10 cellular contexts compared by ENCODE assay signal in genomic region chr17:45098081-45098868, GRCh38. TPM values are rescaled to one million over a fixed set of nuclear protein-coding genes. Genes with fewer than 3 reads are reported as not detected.
DNase-seq lines count a peak whose midpoint lies in the region; ATAC-seq, FAIRE-seq and TF ChIP-seq lines count a peak whose summit lies in the region.
"Had no signal": no experiment of that assay in that cellular context is flagged by ENCODE, and none has a peak within 500 bp of the region (broad histone marks: within the 10 kb centered on the region; RNA-seq: fewer than 3 reads in every experiment).

No MANE protein-coding gene starts in this region.

- intact Hi-C loops in left ventricle myocardium superior (cut with micrococcal nuclease) (loop anchor here (10.0 kb wide), 1 partner anchor 183 kb away; the partner anchor contains the start of gene GFAP), Right ventricle myocardium superior (cut with DNase I) (loop anchor here (5.0 to 10.0 kb wide), 2 partner anchors 34 to 183 kb away; partner anchors contain the start of genes GFAP and PLCD3), MCF 10A (cut with micrococcal nuclease) (loop anchor here (2.0 to 10.0 kb wide), 2 partner anchors 47 to 193 kb away; partner anchors contain the start of gene DCAKD), uterus (cut with DNase I; ENCODE audit: low total_unique reads) (loop anchor here (10.0 kb wide), 1 partner anchor 183 kb away; the partner anchor contains the start of gene GFAP), pancreas (cut with DNase I) (loop anchor here in 1 of 3 donors (10.0 kb wide), 1 partner anchor 183 kb away; the partner anchor contains the start of gene GFAP)

- H3K4me1 Mint-ChIP-seq in MCF 10A (ENCODE audit: insufficient read depth, unreplicated experiment) = peaks cover 35% of the 10 kb centered on the region

- peaks cover 83% of the 10 kb centered on the region for H3K36me3 Mint-ChIP-seq in MCF 10A (ENCODE audit: insufficient read depth, unreplicated experiment)

- DNase-seq in left ventricle myocardium superior = peak; percentile 15
- DNase-seq in Right ventricle myocardium superior = no peak
- DNase-seq in MCF 10A (ENCODE audit: unreplicated experiment) = no peak
- DNase-seq in uterus = no peak
- no peak for DNase-seq in HAP-1 (ENCODE audit: low spot score in 2 of 2)
- DNase-seq in pancreas = no peak
- no peak for DNase-seq in NCI-H187 (lab: John Stamatoyannopoulos, UW)

- FAIRE-seq in pancreas (lab: Jason Lieb, UNC) = no peak

- H3K27ac ChIP-seq in muscle layer of colon (ENCODE audit: low read depth, low read length) (peak overlapping the region; percentile 8), uterus (peak overlapping the region; percentile 58 to 64), pancreas (no peak overlapping the region)
- H3K27ac ChIP-seq: SK-N-MC, WERI-Rb-1 had no signal

- in situ Hi-C loops in HAP-1 (cut with MboI; ENCODE audit: low sequenced_read_pairs) = no loop called here

- TF ChIP-seq CTCF in MCF 10A (IDR thresholded peaks at IDR 0.05; ENCODE audit: unreplicated experiment) = no peak
- TF ChIP-seq CTCF in uterus (IDR thresholded peaks at IDR 0.05) = no peak
- TF ChIP-seq CTCF in pancreas (IDR thresholded peaks at IDR 0.05) = no peak

- no peaks in the 10 kb centered on the region for H3K9me3 Mint-ChIP-seq in MCF 10A (ENCODE audit: unreplicated experiment)

- H3K9me3 ChIP-seq in muscle layer of colon (ENCODE audit: low read length) (no peaks in the 10 kb centered on the region), uterus (no peaks in the 10 kb centered on the region), HAP-1 (no peaks in the 10 kb centered on the region), pancreas (no peaks in the 10 kb centered on the region)

- H3K36me3 ChIP-seq in muscle layer of colon (ENCODE audit: insufficient read depth, low read length) (peaks cover 72% of the 10 kb centered on the region), uterus (no peaks in the 10 kb centered on the region), HAP-1 (replicated peaks) (peaks cover 88% of the 10 kb centered on the region), pancreas (peaks cover 0 to 61% (median 54%) of the 10 kb centered on the region in 3 donors)

- POLR2A ChIA-PET in MCF 10A (lab: Yijun Ruan, JAX) = interaction anchor here (0.9 to 7.3 kb wide), 15 partner anchors 11 to 199 kb away, joined by 3 to 54 read pairs (median 5); partner anchors contain the start of genes ACBD4, EFTUD2, HEXIM1 and NMT1

- ATAC-seq in left ventricle myocardium superior = no peak
- ATAC-seq in Right ventricle myocardium superior (ENCODE audit: poor library complexity) = no peak
- no peak for ATAC-seq in pancreas

- no peak overlapping the region for H3K4me3 Mint-ChIP-seq in MCF 10A (ENCODE audit: unreplicated experiment)

- BruUV-seq in MCF 10A (replicated peaks; lab: Mats Ljungman, UMichigan) = no TSS peak

- WGBS in pancreas, 2 donors = 90 to 91% methylated on average over 13 of the region's 13 CpGs

- CTCF ChIA-PET in MCF 10A (lab: Yijun Ruan, JAX) = interaction anchor here (0.5 to 8.1 kb wide), 37 partner anchors 9 to 365 kb away, joined by 3 to 67 read pairs (median 5); partner anchors contain the start of genes ACBD4 and PLCD3

- H3K4me3 ChIP-seq in muscle layer of colon (ENCODE audit: low read depth in 1 of 2, low read length in 2 of 2) = no peak overlapping the region
- no peak overlapping the region for H3K4me3 ChIP-seq in uterus
- H3K4me3 ChIP-seq in HAP-1 = no peak overlapping the region
- H3K4me3 ChIP-seq in pancreas = no peak overlapping the region
- H3K4me3 ChIP-seq: SK-N-MC had no signal

- H3K4me1 ChIP-seq in muscle layer of colon (ENCODE audit: insufficient read depth, low read length) (peaks cover 29% of the 10 kb centered on the region), uterus (peaks cover 5 to 6% of the 10 kb centered on the region in 2 donors), HAP-1 (no peaks in the 10 kb centered on the region), pancreas (peaks cover 0 to 6% (median 0%) of the 10 kb centered on the region in 3 donors)

- no peaks in the 10 kb centered on the region for H3K27me3 Mint-ChIP-seq in MCF 10A (ENCODE audit: insufficient read depth, unreplicated experiment)

- no peak overlapping the region for H3K9ac ChIP-seq in muscle layer of colon (ENCODE audit: low read length)

- TF ChIP-seq POLR2A in uterus (IDR thresholded peaks at IDR 0.05) = no peak

- H3K27me3 ChIP-seq in muscle layer of colon (ENCODE audit: control insufficient read depth in 1 of 2, insufficient read depth in 2 of 2, low read length in 2 of 2) = no peaks in the 10 kb centered on the region
- H3K27me3 ChIP-seq in uterus = no peaks in the 10 kb centered on the region
- no peaks in the 10 kb centered on the region for H3K27me3 ChIP-seq in HAP-1 (ENCODE audit: low read depth)
- H3K27me3 ChIP-seq in pancreas = no peaks in the 10 kb centered on the region

- H3K27ac Mint-ChIP-seq in MCF 10A (ENCODE audit: low read depth, unreplicated experiment) = peak overlapping the region; percentile 86

RNA-seq across cellular contexts. Expression of gene PLCD3, which starts 34.0 kb away (rescaled TPM):
- total RNA-seq in left ventricle myocardium superior (281 TPM), Right ventricle myocardium superior (201 TPM), MCF 10A (2022) (54.5 and 69.7 TPM in 2 replicates), uterus (10 to 100 TPM in 2 of 4 donors, 1 to 10 TPM in 2; 1.5 to 90.8 (median 8.9) TPM), pancreas (1 to 10 TPM; 4.6 to 9.9 (median 8.0) TPM)
- polyA plus RNA-seq in pancreas = 10 to 100 TPM in 1 of 2 donors, 1 to 10 TPM in 1; 8.2 to 10.6 TPM

RNA-seq across cellular contexts. Expression of gene NMT1, which starts 37.2 kb away (rescaled TPM):
- total RNA-seq in left ventricle myocardium superior (114 TPM), Right ventricle myocardium superior (84.5 TPM), MCF 10A (2022) (85.3 and 89.7 TPM in 2 replicates), uterus (100 to 1,000 TPM in 1 of 4 donors, 10 to 100 TPM in 3; 25.6 to 115 (median 72.3) TPM), pancreas (10 to 100 TPM; 31.7 to 66.5 (median 43.6) TPM)
- polyA plus RNA-seq in pancreas = 10 to 100 TPM; 27.0 to 37.9 TPM

RNA-seq across cellular contexts. Expression of gene ACBD4, which starts 37.2 kb away (rescaled TPM):
- 7.7 TPM for total RNA-seq in left ventricle myocardium superior
- total RNA-seq in Right ventricle myocardium superior = 8.0 TPM
- 7.2 and 7.8 TPM in 2 replicates for total RNA-seq in MCF 10A (2022)
- total RNA-seq in uterus = 10 to 100 TPM in 3 of 4 donors, 1 to 10 TPM in 1; 7.8 to 37.7 (median 26.1) TPM
- total RNA-seq in pancreas = 10 to 100 TPM; 10.6 to 17.8 (median 12.1) TPM
- polyA plus RNA-seq in pancreas = 10 to 100 TPM; 37.3 to 39.0 TPM

RNA-seq across cellular contexts. Expression of gene DCAKD, which starts 46.8 kb away (rescaled TPM):
- total RNA-seq in left ventricle myocardium superior (25.6 TPM), Right ventricle myocardium superior (25.3 TPM), MCF 10A (2022) (23.1 and 23.3 TPM in 2 replicates), uterus (10 to 100 TPM; 26.8 to 57.1 (median 37.7) TPM), pancreas (10 to 100 TPM in 5 of 6 donors, 1 to 10 TPM in 1; 9.3 to 19.2 (median 12.1) TPM)
- polyA plus RNA-seq in pancreas = 10 to 100 TPM in 1 of 2 donors, 1 to 10 TPM in 1; 9.8 to 14.1 TPM

RNA-seq across cellular contexts. Expression of gene HEXIM1, which starts 50.0 kb away (rescaled TPM):
- total RNA-seq in left ventricle myocardium superior = 35.1 TPM
- 31.2 TPM for total RNA-seq in Right ventricle myocardium superior
- total RNA-seq in MCF 10A (2022) = 22.5 and 26.7 TPM in 2 replicates
- total RNA-seq in uterus = 10 to 100 TPM; 23.8 to 60.6 (median 26.7) TPM
- total RNA-seq in pancreas = 10 to 100 TPM in 5 of 6 donors, 1 to 10 TPM in 1; 6.8 to 16.2 (median 12.0) TPM
- polyA plus RNA-seq in pancreas = 10 to 100 TPM; 10.9 to 17.2 TPM

Comparison
In these comparisons a context has a peak if more than half of its experiments do, and no peak if none do; other contexts are left out.
1. H3K27ac ChIP-seq: peak in muscle layer of colon (single experiment) and uterus (2 of 2); none in pancreas (0 of 4).